16 cellular contexts compared by ENCODE assay signal in genomic region chr1:198530964-198531363, GRCh38. TPM values are rescaled to one million over a fixed set of nuclear protein-coding genes. Genes with fewer than 3 reads are reported as not detected.
DNase-seq lines count a peak whose midpoint lies in the region; TF ChIP-seq lines count a peak whose summit lies in the region.
"Had no signal": no experiment of that assay in that cellular context is flagged by ENCODE, and none has a peak within 500 bp of the region (broad histone marks: within the 10 kb centered on the region; RNA-seq: fewer than 3 reads in every experiment).

No MANE protein-coding gene starts in this region.

- H3K4me3 Mint-ChIP-seq in brain, result peak overlapping the region in 4 of 5 experiments; percentile 6 to 53 (median 32)
- H3K4me3 Mint-ChIP-seq in H9, result no peak overlapping the region
- no peak overlapping the region for H3K4me3 Mint-ChIP-seq in osteocyte (ENCODE audit: unreplicated experiment)
- H3K4me3 Mint-ChIP-seq: effector memory CD8-positive, alpha-beta T cell had no signal

- H2BK15ac ChIP-seq in H9 (ENCODE audit: low read depth, low read length), result no peak overlapping the region

- H3K4me2 ChIP-seq in H9 (ENCODE audit: insufficient read depth, insufficient read length, low read length), result no peak overlapping the region

- no CpG with 5 or more reads among the region's 3 CpGs for whole genome bisulfite sequencing in H9 (ENCODE audit: extremely low coverage, insufficient read length, low lambda C conversion rate)

- TF ChIP-seq CTCF in BE2C (IDR thresholded peaks at IDR 0.05; ENCODE audit: low read depth, low read length) (no peak), brain (conservative IDR thresholded peaks at IDR 0.05) (no peak), H9 (conservative IDR thresholded peaks at IDR 0.05) (no peak), osteocyte (IDR thresholded peaks at IDR 0.05) (no peak)

- H3K27ac ChIP-seq in H9 (ENCODE audit: insufficient read length, low read depth, low read length), result no peak overlapping the region
- H3K27ac ChIP-seq: HL-60, left lung had no signal

- H4K8ac ChIP-seq in H9 (replicated peaks; ENCODE audit: insufficient read length, low read depth, low read length), result no peak overlapping the region

- H3K27me3 Mint-ChIP-seq in brain, result no peaks in the 10 kb centered on the region
- H3K27me3 Mint-ChIP-seq in H9 (ENCODE audit: low read depth), result no peaks in the 10 kb centered on the region
- no peaks in the 10 kb centered on the region for H3K27me3 Mint-ChIP-seq in osteocyte (ENCODE audit: unreplicated experiment)
- H3K27me3 Mint-ChIP-seq: effector memory CD8-positive, alpha-beta T cell had no signal

- no peaks in the 10 kb centered on the region for H3K23me2 ChIP-seq in H9 (ENCODE audit: insufficient read length, low read depth, low read length, poor library complexity, severe bottlenecking)

- no peaks in the 10 kb centered on the region for H3K79me1 ChIP-seq in H9 (ENCODE audit: insufficient read depth, low read depth, low read length, poor library complexity, severe bottlenecking)

- no peak overlapping the region for H3K56ac ChIP-seq in H9 (ENCODE audit: insufficient read length, low read depth, low read length)

- H2BK20ac ChIP-seq in H9 (ENCODE audit: low read depth, low read length, poor library complexity, severe bottlenecking), result no peak overlapping the region

- H4K5ac ChIP-seq in H9 (ENCODE audit: insufficient read length, low read depth, low read length), result no peak overlapping the region

- H3K4me1 Mint-ChIP-seq in brain (peaks cover 48% of the 10 kb centered on the region), H9 (peaks cover 7 to 8% of the 10 kb centered on the region in 2 experiments), osteocyte (ENCODE audit: unreplicated experiment) (peaks cover 51% of the 10 kb centered on the region)

- H3K27me3 ChIP-seq in BE2C (no peaks in the 10 kb centered on the region), H9 (ENCODE audit: insufficient read depth, low read length) (no peaks in the 10 kb centered on the region)
- H3K27me3 ChIP-seq: left lung had no signal

- H3K4ac ChIP-seq in H9 (ENCODE audit: low read depth, low read length), result no peak overlapping the region

- H4K20me1 ChIP-seq in H9 (ENCODE audit: control insufficient read depth, insufficient read depth, insufficient read length), result no peaks in the 10 kb centered on the region

- H4K91ac ChIP-seq in H9 (ENCODE audit: insufficient read length, low read depth, low read length), result no peak overlapping the region

- DNase-seq in BE2C (peak; percentile 67), NCI-H1105 treated with DMSO at 0.1 percent for 48 hours (lab: John Stamatoyannopoulos, UW) (peak; percentile 91), NCI-H2227 (lab: John Stamatoyannopoulos, UW; ENCODE audit: unreplicated experiment) (peak; percentile 82), H9 (no peak), inferior parietal cortex (ENCODE audit: extremely low spot score) (no peak), osteocyte (ENCODE audit: extremely low spot score, unreplicated experiment) (no peak)
- DNase-seq in activated CD4-positive, alpha-beta T cell treated with anti-CD3 and anti-CD28 coated beads for 48 hours, result no peak
- DNase-seq: activated CD8-positive, alpha-beta memory T cell treated with anti-CD3 and anti-CD28 coated beads for 24 hours; cerebellar nuclear complex; effector memory CD8-positive, alpha-beta T cell; hypothalamus; left lung; NCI-H2029 had no signal

- H3K36me3 Mint-ChIP-seq in brain, result no peaks in the 10 kb centered on the region
- no peaks in the 10 kb centered on the region; a peak in 1 of 7 replicates for H3K36me3 Mint-ChIP-seq in H9 (ENCODE audit: insufficient read depth in 1 of 3, low read depth in 3 of 3)
- H3K36me3 Mint-ChIP-seq in osteocyte (ENCODE audit: unreplicated experiment), result no peaks in the 10 kb centered on the region

- H3K18ac ChIP-seq in H9 (ENCODE audit: insufficient read length, low read depth, low read length), result no peak overlapping the region

- H2BK5ac ChIP-seq in H9 (ENCODE audit: insufficient read length, low read length), result no peak overlapping the region

- H3K4me1 ChIP-seq in BE2C, result peaks cover 18% of the 10 kb centered on the region
- no peaks in the 10 kb centered on the region; the same call in 1 of the 2 replicates for H3K4me1 ChIP-seq in H9 (ENCODE audit: insufficient read depth, low read length)
- H3K4me1 ChIP-seq: left lung had no signal

- H3K4me3 ChIP-seq in BE2C (ENCODE audit: low read depth, low read length), result no peak overlapping the region
- H3K4me3 ChIP-seq: K562, left lung had no signal

- H3K9ac ChIP-seq in H9 (ENCODE audit: extremely low read depth, insufficient read length, low read length), result no peak overlapping the region

- H2BK12ac ChIP-seq in H9 (ENCODE audit: insufficient read length, low read depth, low read length), result no peak overlapping the region

- H3K9me3 ChIP-seq in BE2C (no peaks in the 10 kb centered on the region), H9 (ENCODE audit: control insufficient read depth, low read depth, low read length) (no peaks in the 10 kb centered on the region)
- H3K9me3 ChIP-seq: left lung had no signal

- H3K27ac Mint-ChIP-seq in brain, result peak overlapping the region; percentile 43 to 79 (median 73)
- no peak overlapping the region for H3K27ac Mint-ChIP-seq in H9
- H3K27ac Mint-ChIP-seq in osteocyte (ENCODE audit: unreplicated experiment), result no peak overlapping the region
- H3K27ac Mint-ChIP-seq: effector memory CD8-positive, alpha-beta T cell had no signal

- no peak overlapping the region for H3T11ph ChIP-seq in H9 (ENCODE audit: low read length)

- no peak overlapping the region for H2AFZ ChIP-seq in H9 (ENCODE audit: low read length)

- no peaks in the 10 kb centered on the region for H3K79me2 ChIP-seq in H9 (ENCODE audit: insufficient read depth, low read length)

- H3K9me3 Mint-ChIP-seq in brain (peaks cover 0 to 5% (median 0%) of the 10 kb centered on the region in 5 experiments), H9 (no peaks in the 10 kb centered on the region), osteocyte (ENCODE audit: unreplicated experiment) (no peaks in the 10 kb centered on the region)

- H3K23ac ChIP-seq in H9 (ENCODE audit: insufficient read length, low read depth, low read length), result no peak overlapping the region

- H3K36me3 ChIP-seq in BE2C, result no peaks in the 10 kb centered on the region
- H3K36me3 ChIP-seq: left lung had no signal

- H2BK120ac ChIP-seq in H9 (ENCODE audit: low read depth, low read length, poor library complexity, severe bottlenecking), result no peak overlapping the region

- no peak overlapping the region for H3K14ac ChIP-seq in H9 (ENCODE audit: insufficient read depth, low read length)

- no peak overlapping the region for H2AK5ac ChIP-seq in H9 (ENCODE audit: insufficient read length, low read length)

RNA-seq across cellular contexts. Expression of gene ATP6V1G3, which starts 9.5 kb away (rescaled TPM):
- not detected for polyA plus RNA-seq in BE2C (2012; ENCODE audit: insufficient read depth, insufficient read length, low read depth)
- polyA plus RNA-seq in brain (ENCODE audit: insufficient read depth, low read depth, low replicate concordance), result not detected
- total RNA-seq in H9 (2021) (not detected in 2 replicates), osteocyte (not detected in 2 replicates)
- total RNA-seq: K562, left lung had no signal

Comparison
In these comparisons a context has a peak if more than half of its experiments do, and no peak if none do; other contexts are left out.
1. DNase-seq: peak in BE2C (single experiment), NCI-H1105 treated with DMSO at 0.1 percent for 48 hours (single experiment) and NCI-H2227 (single experiment); none in activated CD4-positive, alpha-beta T cell treated with anti-CD3 and anti-CD28 coated beads for 48 hours (single experiment), H9 (single experiment), inferior parietal cortex (single experiment) and osteocyte (single experiment).
2. H3K27ac Mint-ChIP-seq: peak in brain (5 of 5); none in H9 (0 of 3) and osteocyte (single experiment).
3. H3K4me3 Mint-ChIP-seq: peak in brain (4 of 5); none in H9 (0 of 2) and osteocyte (single experiment).